ENCODE assay signal across 8 cellular contexts in genomic region chr16:75433732-75434413, GRCh38. TPM values are rescaled to one million over a fixed set of nuclear protein-coding genes. Genes with fewer than 3 reads are reported as not detected.
DNase-seq lines count a peak whose midpoint lies in the region; ATAC-seq and TF ChIP-seq lines count a peak whose summit lies in the region.

No MANE protein-coding gene starts in this region.

- H3K27ac Mint-ChIP-seq in CD8-positive, alpha-beta T cell, result peak overlapping the region; percentile 96
- H3K27ac Mint-ChIP-seq in WTC11, result peak overlapping the region; percentile 97
- peak overlapping the region; percentile 95 to 98 (median 97) for H3K27ac Mint-ChIP-seq in naive B cell

- peak overlapping the region; percentile 98 for H3K27ac ChIP-seq in CD8-positive, alpha-beta T cell (ENCODE audit: low read depth, low read length)
- H3K27ac ChIP-seq in vagina, result peak overlapping the region; percentile 94

- peaks cover 36% of the 10 kb centered on the region for H3K4me1 Mint-ChIP-seq in CD8-positive, alpha-beta T cell (ENCODE audit: low read depth)
- H3K4me1 Mint-ChIP-seq in WTC11, result peaks cover 18% of the 10 kb centered on the region
- peaks cover 15 to 33% (median 25%) of the 10 kb centered on the region in 3 donors for H3K4me1 Mint-ChIP-seq in naive B cell

- H3K4me3 Mint-ChIP-seq in CD8-positive, alpha-beta T cell, result peak overlapping the region; percentile 87
- H3K4me3 Mint-ChIP-seq in WTC11 (peak overlapping the region; percentile 79), naive B cell (peak overlapping the region; percentile 91 to 96 (median 95))

- peak overlapping the region; percentile 87 for H3K4me3 ChIP-seq in CD8-positive, alpha-beta T cell (ENCODE audit: low read depth, low read length)
- H3K4me3 ChIP-seq in vagina, result peak overlapping the region; percentile 72 to 91

- peaks cover 6% of the 10 kb centered on the region for H3K4me1 ChIP-seq in CD8-positive, alpha-beta T cell (ENCODE audit: insufficient read depth, low read length)
- H3K4me1 ChIP-seq in vagina, result peaks cover 24% of the 10 kb centered on the region

- no peaks in the 10 kb centered on the region for H3K36me3 ChIP-seq in CD8-positive, alpha-beta T cell (ENCODE audit: insufficient read depth, low read length)
- H3K36me3 ChIP-seq in vagina, result no peaks in the 10 kb centered on the region

- TF ChIP-seq POLR2A in vagina (IDR thresholded peaks at IDR 0.05), result no peak

- TF ChIP-seq CTCF in CD8-positive, alpha-beta T cell (IDR thresholded peaks at IDR 0.05), result no peak
- TF ChIP-seq CTCF in WTC11 (IDR thresholded peaks at IDR 0.05) (no peak), vagina (IDR thresholded peaks at IDR 0.05) (no peak)

- peak in 1 of 7 experiments; percentile 81 for DNase-seq in CD8-positive, alpha-beta T cell
- DNase-seq in NCI-H2171 (lab: John Stamatoyannopoulos, UW), result peak; percentile 82
- peak; percentile 22 for DNase-seq in WTC11 (ENCODE audit: low spot score)
- peak; percentile 93 for DNase-seq in fibroblast of gingiva (ENCODE audit: low read depth)
- no peak for DNase-seq in naive B cell
- peak in 1 of 2 donors; percentile 90 for DNase-seq in vagina (ENCODE audit: extremely low spot score in 2 of 2)

- ATAC-seq in CD8-positive, alpha-beta T cell, result peak; percentile 77
- ATAC-seq in GM18873 (IDR thresholded peaks at IDR 0.05; ENCODE audit: low FRiP score, unreplicated experiment) (peak; percentile 60), HG03066 (IDR thresholded peaks at IDR 0.05; ENCODE audit: low read depth, unreplicated experiment) (peak; percentile 64), WTC11 (peak; percentile 70), naive B cell (ENCODE audit: low read depth in 2 of 2) (peak; percentile 63 to 65)

- no peaks in the 10 kb centered on the region for H3K9me3 Mint-ChIP-seq in CD8-positive, alpha-beta T cell
- H3K9me3 Mint-ChIP-seq in WTC11, result peaks cover 9% of the 10 kb centered on the region
- H3K9me3 Mint-ChIP-seq in naive B cell, result no peaks in the 10 kb centered on the region

- no peaks in the 10 kb centered on the region for H3K27me3 ChIP-seq in CD8-positive, alpha-beta T cell (ENCODE audit: insufficient read depth, low read length)
- H3K27me3 ChIP-seq in vagina, result no peaks in the 10 kb centered on the region

- intact Hi-C loops in CD8-positive, alpha-beta T cell (cut with DNase I, micrococcal nuclease), result loop anchor here (1.0 to 10.0 kb wide), 13 partner anchors 30 to 1756 kb away; partner anchors contain the start of genes ADAT1 (in 2 of the 2), TMEM170A (in 2 of the 2), TMEM231 (in 2 of the 2) and WDR59 (in 2 of the 2)
- intact Hi-C loops in vagina (cut with DNase I), result no loop called here

- CTCF ChIA-PET in CD8-positive, alpha-beta T cell (lab: Charles Lee), result interaction anchor here (0.6 to 4.7 kb wide), 13 partner anchors 11 to 235 kb away, joined by 3 to 38 read pairs (median 3); partner anchors contain the start of genes TERF2IP and TMEM170A
- CTCF ChIA-PET in WTC11 (lab: Charles Lee), result interaction anchor here (0.9 to 2.9 kb wide), 10 partner anchors 32 to 235 kb away, joined by 3 to 20 read pairs (median 6); partner anchors contain the start of genes ADAT1, CHST6 and TMEM170A

- H3K9me3 ChIP-seq in CD8-positive, alpha-beta T cell (ENCODE audit: low read length), result no peaks in the 10 kb centered on the region
- H3K9me3 ChIP-seq in vagina, result no peaks in the 10 kb centered on the region

- POLR2A ChIA-PET in CD8-positive, alpha-beta T cell (lab: Charles Lee), result interaction anchor here (0.6 to 2.7 kb wide), 12 partner anchors 8 to 449 kb away, joined by 3 to 23 read pairs (median 6); partner anchors contain the start of genes ADAT1, KARS1, TERF2IP and TMEM170A
- POLR2A ChIA-PET in WTC11 (lab: Charles Lee), result interaction anchor here (0.7 to 1.6 kb wide), 7 partner anchors 20 to 189 kb away, joined by 3 to 9 read pairs (median 4); partner anchors contain the start of genes CHST6 and TMEM231

- H3K27me3 Mint-ChIP-seq in CD8-positive, alpha-beta T cell (ENCODE audit: low read depth), result no peaks in the 10 kb centered on the region
- H3K27me3 Mint-ChIP-seq in WTC11 (ENCODE audit: low read depth) (peaks cover 8% of the 10 kb centered on the region), naive B cell (no peaks in the 10 kb centered on the region)

- H3K36me3 Mint-ChIP-seq in CD8-positive, alpha-beta T cell, result peaks cover 17% of the 10 kb centered on the region
- peaks cover 12% of the 10 kb centered on the region for H3K36me3 Mint-ChIP-seq in WTC11
- no peaks in the 10 kb centered on the region for H3K36me3 Mint-ChIP-seq in naive B cell

TF ChIP-seq in WTC11, 78 proteins besides CTCF, POLR2A, EP300 and RAD21:
- TF ChIP-seq ZNF317 (CRISPR knock-in tag; IDR thresholded peaks at IDR 0.05; ENCODE audit: borderline replicate concordance, low read depth), result no peak
- 0 out of 2 replicates have a peak, but pooled peaks have one; percentile 46 for TF ChIP-seq ZBTB43 (CRISPR knock-in tag; IDR thresholded peaks at IDR 0.05)
- TF ChIP-seq CREB1 (CRISPR knock-in tag; IDR thresholded peaks at IDR 0.05), result peak; percentile 62; the same call in 1 of the 2 replicates
- TF ChIP-seq MYBL2 (CRISPR knock-in tag; IDR thresholded peaks at IDR 0.05), result 0 out of 2 replicates have a peak, but pooled peaks have one; percentile 65
- TF ChIP-seq E2F1 (CRISPR knock-in tag; IDR thresholded peaks at IDR 0.05), result 0 out of 2 replicates have a peak, but pooled peaks have one; percentile 28
- TF ChIP-seq MAX (CRISPR knock-in tag; IDR thresholded peaks at IDR 0.05), result peak; percentile 74
- 0 out of 2 replicates have a peak, but pooled peaks have one; percentile 24 for TF ChIP-seq ETV6 (CRISPR knock-in tag; IDR thresholded peaks at IDR 0.05)
- no peak for TF ChIP-seq ATF3 (CRISPR knock-in tag; conservative IDR thresholded peaks at IDR 0.05)
- TF ChIP-seq TP53 (CRISPR knock-in tag; IDR thresholded peaks at IDR 0.05), result 0 out of 2 replicates have a peak, but pooled peaks have one; percentile 27
- TF ChIP-seq USF2 (CRISPR knock-in tag; IDR thresholded peaks at IDR 0.05), result peak; percentile 53; the same call in 1 of the 2 replicates
- TF ChIP-seq FOXP1 (CRISPR knock-in tag; IDR thresholded peaks at IDR 0.05; ENCODE audit: borderline replicate concordance), result peak; percentile 42; the same call in 1 of the 2 replicates
- TF ChIP-seq TEAD4 (CRISPR knock-in tag; IDR thresholded peaks at IDR 0.05), result 0 out of 2 replicates have a peak, but pooled peaks have one; percentile 25
- no peak for TF ChIP-seq ZNF263 (CRISPR knock-in tag; IDR thresholded peaks at IDR 0.05; ENCODE audit: low read depth)

RNA-seq across cellular contexts. Expression of gene CFDP1, which starts 0.6 kb away (rescaled TPM):
- 10 to 100 TPM; 18.6 to 20.3 TPM for total RNA-seq in CD8-positive, alpha-beta T cell
- 79.2 to 102 TPM (median 98.0 TPM) in 3 replicates for total RNA-seq in WTC11 (2021)
- polyA plus RNA-seq in naive B cell (ENCODE audit: low read depth in 6 of 6), result 10 to 100 TPM; 22.6 to 36.3 (median 31.6) TPM
- 45.7 TPM for total RNA-seq in vagina

RNA-seq across cellular contexts. Expression of gene TMEM170A, which starts 30.6 kb away (rescaled TPM):
- 10 to 100 TPM; 36.9 to 37.5 TPM for total RNA-seq in CD8-positive, alpha-beta T cell
- total RNA-seq in WTC11 (2021) (45.6 to 53.4 TPM (median 52.0 TPM) in 3 replicates), vagina (21.9 TPM)
- 10 to 100 TPM; 37.3 to 51.2 (median 44.6) TPM for polyA plus RNA-seq in naive B cell (ENCODE audit: low read depth in 6 of 6)
